11 cellular contexts compared by ENCODE assay signal in the genomic region with DNA sequence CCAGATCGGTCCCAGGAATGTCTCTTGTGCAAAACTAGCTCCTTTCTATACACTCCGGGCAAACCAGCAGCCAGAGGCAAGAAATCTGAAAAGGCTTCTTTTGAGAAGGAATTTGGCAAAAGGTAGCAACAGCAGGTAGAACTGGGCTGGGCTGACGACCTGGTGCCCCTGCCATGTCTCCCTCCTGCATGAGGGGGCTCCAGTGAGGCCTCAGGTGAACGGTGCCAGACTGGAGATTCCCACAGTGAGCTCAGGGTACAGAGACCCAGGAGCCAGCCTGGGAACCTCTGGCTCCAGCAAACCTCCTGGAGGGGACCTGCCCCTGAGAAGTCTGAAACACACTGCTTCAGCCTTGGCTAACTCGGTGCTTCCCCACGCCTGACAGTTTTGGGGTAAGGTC. TPM values are rescaled to one million over a fixed set of nuclear protein-coding genes. Genes with fewer than 3 reads are reported as not detected.
DNase-seq lines count a peak whose midpoint lies in the region; ATAC-seq and TF ChIP-seq lines count a peak whose summit lies in the region.
"Had no signal": no experiment of that assay in that cellular context is flagged by ENCODE, and none has a peak within 500 bp of the region (broad histone marks: within the 10 kb centered on the region; RNA-seq: fewer than 3 reads in every experiment).

No MANE protein-coding gene starts in this region.

- no peak overlapping the region for H3K4me3 Mint-ChIP-seq in activated CD8-positive, alpha-beta T cell treated with anti-CD3 and anti-CD28 coated beads for 36 hours
- no peak overlapping the region for H3K4me3 Mint-ChIP-seq in osteocyte (ENCODE audit: unreplicated experiment)

- no peak for ATAC-seq in activated CD8-positive, alpha-beta T cell treated with anti-CD3 and anti-CD28 coated beads for 36 hours
- ATAC-seq in lower lobe of right lung (peak in 1 of 2 donors; percentile 5), GM21529 (IDR thresholded peaks at IDR 0.05; ENCODE audit: unreplicated experiment) (no peak), GM18520 (IDR thresholded peaks at IDR 0.05; ENCODE audit: unreplicated experiment) (no peak), GM19023 (IDR thresholded peaks at IDR 0.05; ENCODE audit: unreplicated experiment) (no peak)

- H3K9me3 ChIP-seq in lower lobe of right lung, result no peaks in the 10 kb centered on the region

- H3K4me3 ChIP-seq in AG10803 (ENCODE audit: low read length) (no peak overlapping the region), lower lobe of right lung (no peak overlapping the region)

- H3K27ac Mint-ChIP-seq in activated CD8-positive, alpha-beta T cell treated with anti-CD3 and anti-CD28 coated beads for 36 hours, result peak overlapping the region; percentile 87
- H3K27ac Mint-ChIP-seq in osteocyte (ENCODE audit: unreplicated experiment), result no peak overlapping the region

- no peaks in the 10 kb centered on the region for H3K9me3 Mint-ChIP-seq in activated CD8-positive, alpha-beta T cell treated with anti-CD3 and anti-CD28 coated beads for 36 hours
- H3K9me3 Mint-ChIP-seq in osteocyte (ENCODE audit: unreplicated experiment), result no peaks in the 10 kb centered on the region

- intact Hi-C loops in activated CD8-positive, alpha-beta T cell treated with anti-CD3 and anti-CD28 coated beads for 36 hours (cut with micrococcal nuclease), result no loop called here
- intact Hi-C loops in lower lobe of right lung (cut with DNase I), result no loop called here

- H3K27me3 Mint-ChIP-seq in activated CD8-positive, alpha-beta T cell treated with anti-CD3 and anti-CD28 coated beads for 36 hours, result no peaks in the 10 kb centered on the region
- H3K27me3 Mint-ChIP-seq in osteocyte (ENCODE audit: unreplicated experiment), result no peaks in the 10 kb centered on the region

- no peaks in the 10 kb centered on the region for H3K27me3 ChIP-seq in lower lobe of right lung (ENCODE audit: low read depth)

- no peak for DNase-seq in AG10803 (ENCODE audit: low read depth)
- DNase-seq in ELF-1 (ENCODE audit: low read depth, low spot score), result peak; percentile 65
- DNase-seq in activated CD8-positive, alpha-beta T cell treated with anti-CD3 and anti-CD28 coated beads for 36 hours, result no peak
- DNase-seq in lower lobe of right lung, result no peak
- DNase-seq in osteocyte (ENCODE audit: extremely low spot score, unreplicated experiment), result no peak
- DNase-seq: activated CD4-positive, alpha-beta T cell treated with anti-CD3 and anti-CD28 coated beads for 48 hours; kidney; NCI-H1417 treated with DMSO at 0.1 percent for 48 hours had no signal

- H3K36me3 Mint-ChIP-seq in activated CD8-positive, alpha-beta T cell treated with anti-CD3 and anti-CD28 coated beads for 36 hours (ENCODE audit: low read depth), result no peaks in the 10 kb centered on the region
- no peaks in the 10 kb centered on the region for H3K36me3 Mint-ChIP-seq in osteocyte (ENCODE audit: unreplicated experiment)

- peaks cover 50% of the 10 kb centered on the region for H3K4me1 Mint-ChIP-seq in activated CD8-positive, alpha-beta T cell treated with anti-CD3 and anti-CD28 coated beads for 36 hours (ENCODE audit: low read depth)
- H3K4me1 Mint-ChIP-seq in osteocyte (ENCODE audit: unreplicated experiment), result peaks cover 13% of the 10 kb centered on the region

- TF ChIP-seq CTCF in AG10803 (conservative IDR thresholded peaks at IDR 0.05; ENCODE audit: low read length) (peak; percentile 12; the same call in 1 of the 2 replicates), lower lobe of right lung (IDR thresholded peaks at IDR 0.05) (no peak), osteocyte (IDR thresholded peaks at IDR 0.05) (no peak)
- no peak for TF ChIP-seq CTCF in activated CD8-positive, alpha-beta T cell treated with anti-CD3 and anti-CD28 coated beads for 36 hours (IDR thresholded peaks at IDR 0.05)

- peak overlapping the region; percentile 49 for H3K27ac ChIP-seq in lower lobe of right lung

- H3K36me3 ChIP-seq in lower lobe of right lung, result peaks cover 3% of the 10 kb centered on the region

- peaks cover 59% of the 10 kb centered on the region for H3K4me1 ChIP-seq in lower lobe of right lung

- CTCF ChIA-PET in activated CD8-positive, alpha-beta T cell treated with anti-CD3 and anti-CD28 coated beads for 36 hours (lab: Charles Lee), result interaction anchor here (1.0 to 13.7 kb wide), 4 partner anchors 9 to 153 kb away, joined by 3 to 127 read pairs (median 4); partner anchors contain the start of gene ITPK1

- POLR2A ChIA-PET in activated CD8-positive, alpha-beta T cell treated with anti-CD3 and anti-CD28 coated beads for 36 hours (lab: Charles Lee), result no interaction called here

RNA-seq across cellular contexts. Expression of gene ITPK1, which starts 10.8 kb away (rescaled TPM):
- total RNA-seq in activated CD8-positive, alpha-beta T cell treated with anti-CD3 and anti-CD28 coated beads for 36 hours, result 10 to 100 TPM; 78.5 to 83.5 TPM
- total RNA-seq in lower lobe of right lung (129 TPM), osteocyte (31.2 and 32.8 TPM in 2 replicates)
